In the genomic region with DNA sequence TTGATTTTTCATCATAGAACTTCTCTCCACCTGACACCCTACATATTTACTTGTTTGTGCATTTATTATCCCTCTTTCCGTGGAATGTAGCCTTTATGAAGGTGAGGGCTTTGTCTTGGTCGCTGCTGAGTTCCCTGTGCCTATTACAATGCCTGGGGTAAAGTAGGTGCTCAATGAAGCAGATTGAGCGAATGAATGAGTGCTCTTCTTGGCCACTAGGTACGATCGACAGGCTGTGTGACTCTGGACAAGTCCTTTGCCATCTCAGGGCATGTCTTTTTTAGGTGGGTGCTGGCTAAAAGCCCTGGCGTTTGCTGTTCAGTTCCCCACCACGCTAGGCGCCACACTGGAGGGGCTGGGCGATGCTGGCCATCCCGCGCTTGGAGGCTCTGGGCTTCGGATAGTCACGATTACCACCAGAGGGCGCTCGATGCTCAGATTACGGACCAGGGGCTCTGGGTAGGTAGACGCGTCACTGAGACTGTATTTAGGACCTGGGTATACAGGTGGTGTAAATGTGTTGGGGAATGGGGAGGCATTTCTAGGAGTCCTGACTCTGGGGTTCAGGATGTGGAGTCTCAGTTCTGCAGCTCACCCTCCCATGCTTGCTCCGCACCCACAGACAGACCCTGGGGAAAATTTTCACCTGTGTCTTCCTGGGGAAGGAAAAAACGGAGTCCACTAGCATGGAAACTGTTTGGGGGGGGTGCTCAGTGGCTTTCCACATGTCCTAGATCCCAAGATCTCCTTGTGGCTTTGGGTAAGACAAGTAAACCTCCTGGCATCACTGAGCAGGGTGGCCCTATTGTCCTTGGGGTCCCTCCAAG, we compare ENCODE assay signal across 8 cellular contexts.
DNase-seq lines count a peak whose midpoint lies in the region; ATAC-seq and TF ChIP-seq lines count a peak whose summit lies in the region.

No MANE protein-coding gene starts in this region.

- no peaks in the 10 kb centered on the region for H3K4me1 Mint-ChIP-seq in activated CD8-positive, alpha-beta T cell treated with anti-CD3 and anti-CD28 coated beads, Interleukin-2, amount 10 ng/mL, durations not matched to agents 7 days and 5 days (ENCODE audit: low read depth)
- H3K4me1 Mint-ChIP-seq in effector memory CD8-positive, alpha-beta T cell (ENCODE audit: low read depth in 2 of 2), result peaks cover 0 to 3% of the 10 kb centered on the region in 2 donors

- peaks cover 34% of the 10 kb centered on the region for H3K27me3 Mint-ChIP-seq in activated CD8-positive, alpha-beta T cell treated with anti-CD3 and anti-CD28 coated beads, Interleukin-2, amount 10 ng/mL, durations not matched to agents 7 days and 5 days (ENCODE audit: low read depth)
- H3K27me3 Mint-ChIP-seq in effector memory CD8-positive, alpha-beta T cell, result peaks cover 67 to 68% of the 10 kb centered on the region in 2 donors

- no peak overlapping the region for H3K4me3 ChIP-seq in HL-60 (replicated peaks; ENCODE audit: insufficient read depth, low read length)

- peak; percentile 92 for ATAC-seq in activated CD8-positive, alpha-beta T cell treated with anti-CD3 and anti-CD28 coated beads, Interleukin-2, amount 10 ng/mL, durations not matched to agents 7 days and 5 days
- ATAC-seq in effector memory CD8-positive, alpha-beta T cell (replicated peaks), result peak; percentile 64
- no peak for ATAC-seq in GM19324 (IDR thresholded peaks at IDR 0.05; ENCODE audit: low FRiP score, unreplicated experiment)

- DNase-seq in HL-60 (ENCODE audit: low read depth in 1 of 2, low spot score in 1 of 2) (peak; percentile 20 to 69), NCI-H748 (lab: John Stamatoyannopoulos, UW; ENCODE audit: unreplicated experiment) (peak; percentile 69), mucosa of gallbladder (ENCODE audit: low spot score) (peak; percentile 42)
- DNase-seq in activated CD8-positive, alpha-beta T cell treated with anti-CD3 and anti-CD28 coated beads, Interleukin-2, amount 10 ng/mL, durations not matched to agents 7 days and 5 days, result peak; percentile 78
- peak; percentile 54 to 59 (median 54) for DNase-seq in effector memory CD8-positive, alpha-beta T cell
- DNase-seq in stimulated activated CD8-positive, alpha-beta memory T cell treated with anti-CD3 and anti-CD28 coated beads, Interleukin-4, amount 100 ng/mL, for 48 hours, result peak; percentile 84

- H3K27ac ChIP-seq in C4-2B (no peak overlapping the region), HL-60 (replicated peaks) (no peak overlapping the region)

- TF ChIP-seq CTCF in C4-2B (conservative IDR thresholded peaks at IDR 0.05) (peak; percentile 91), HL-60 (IDR thresholded peaks at IDR 0.05; ENCODE audit: insufficient read depth, low read length) (peak; percentile 52)

- H3K9me3 Mint-ChIP-seq in activated CD8-positive, alpha-beta T cell treated with anti-CD3 and anti-CD28 coated beads, Interleukin-2, amount 10 ng/mL, durations not matched to agents 7 days and 5 days (ENCODE audit: insufficient read depth), result no peaks in the 10 kb centered on the region
- no peaks in the 10 kb centered on the region for H3K9me3 Mint-ChIP-seq in effector memory CD8-positive, alpha-beta T cell

- CTCF ChIA-PET in activated CD8-positive, alpha-beta T cell treated with anti-CD3 and anti-CD28 coated beads, Interleukin-2, amount 10 ng/mL, durations not matched to agents 7 days and 5 days (lab: Charles Lee), result interaction anchor here (0.7 to 1.5 kb wide), 6 partner anchors 10 to 136 kb away, joined by 3 to 5 read pairs (median 3); partner anchors contain the start of gene MRPS15

- POLR2A ChIA-PET in activated CD8-positive, alpha-beta T cell treated with anti-CD3 and anti-CD28 coated beads, Interleukin-2, amount 10 ng/mL, durations not matched to agents 7 days and 5 days (lab: Charles Lee), result no interaction called here

- no peaks in the 10 kb centered on the region for H3K36me3 Mint-ChIP-seq in activated CD8-positive, alpha-beta T cell treated with anti-CD3 and anti-CD28 coated beads, Interleukin-2, amount 10 ng/mL, durations not matched to agents 7 days and 5 days (ENCODE audit: low read depth)
- H3K36me3 Mint-ChIP-seq in effector memory CD8-positive, alpha-beta T cell (ENCODE audit: insufficient read depth), result no peaks in the 10 kb centered on the region

- H3K27me3 ChIP-seq in HL-60 (ENCODE audit: insufficient read depth, poor library complexity, severe bottlenecking), result peaks cover 9% of the 10 kb centered on the region

- no peak overlapping the region for H3K4me3 Mint-ChIP-seq in activated CD8-positive, alpha-beta T cell treated with anti-CD3 and anti-CD28 coated beads, Interleukin-2, amount 10 ng/mL, durations not matched to agents 7 days and 5 days
- no peak overlapping the region for H3K4me3 Mint-ChIP-seq in effector memory CD8-positive, alpha-beta T cell

- H3K27ac Mint-ChIP-seq in activated CD8-positive, alpha-beta T cell treated with anti-CD3 and anti-CD28 coated beads, Interleukin-2, amount 10 ng/mL, durations not matched to agents 7 days and 5 days, result no peak overlapping the region
- H3K27ac Mint-ChIP-seq in effector memory CD8-positive, alpha-beta T cell, result no peak overlapping the region
